Comparison of ENCODE assay signal across 11 cellular contexts in the genomic region with DNA sequence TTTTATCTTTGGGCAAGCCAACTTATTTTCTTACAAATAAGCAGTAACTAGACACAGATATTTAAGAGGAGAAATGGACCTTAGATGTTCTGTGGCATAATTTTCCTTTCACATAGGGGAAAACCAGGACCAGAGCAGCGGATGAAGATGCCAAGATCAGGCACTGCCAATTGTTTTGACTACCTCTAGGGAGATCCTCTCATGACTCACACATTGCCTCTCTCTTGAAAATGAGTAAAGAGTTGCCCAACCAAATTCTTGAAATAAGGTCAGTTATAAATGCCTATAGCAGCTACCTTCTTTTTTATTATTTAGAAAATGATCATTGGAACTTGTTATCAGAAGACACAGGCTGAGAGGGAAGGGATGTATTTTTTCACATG.
DNase-seq lines count a peak whose midpoint lies in the region; ATAC-seq and TF ChIP-seq lines count a peak whose summit lies in the region.
"Had no signal": no experiment of that assay in that cellular context is flagged by ENCODE, and none has a peak within 500 bp of the region (broad histone marks: within the 10 kb centered on the region; RNA-seq: fewer than 3 reads in every experiment).

No MANE protein-coding gene starts in this region.

- H3K4me1 ChIP-seq in hepatocyte (ENCODE audit: insufficient read depth) = no peaks in the 10 kb centered on the region
- peaks cover 4% of the 10 kb centered on the region for H3K4me1 ChIP-seq in CD8-positive, alpha-beta T cell (ENCODE audit: insufficient read depth, low read length)
- H3K4me1 ChIP-seq: SJSA1 had no signal

- no peak overlapping the region for H3K4me2 ChIP-seq in hepatocyte

- no peaks in the 10 kb centered on the region for H4K20me1 ChIP-seq in hepatocyte (ENCODE audit: insufficient read depth, poor library complexity, severe bottlenecking)

- no peaks in the 10 kb centered on the region for H3K36me3 Mint-ChIP-seq in MCF 10A (ENCODE audit: insufficient read depth, unreplicated experiment)
- H3K36me3 Mint-ChIP-seq in memory B cell = peaks cover 16% of the 10 kb centered on the region
- H3K36me3 Mint-ChIP-seq in CD8-positive, alpha-beta T cell = no peaks in the 10 kb centered on the region

- ATAC-seq in HG03442 (IDR thresholded peaks at IDR 0.05; ENCODE audit: unreplicated experiment) (peak; percentile 46), memory B cell (ENCODE audit: low read depth) (no peak), HG02798 (IDR thresholded peaks at IDR 0.05; ENCODE audit: poor library complexity, unreplicated experiment) (no peak), GM19452 (IDR thresholded peaks at IDR 0.05; ENCODE audit: unreplicated experiment) (no peak)
- no peak for ATAC-seq in CD8-positive, alpha-beta T cell

- no peaks in the 10 kb centered on the region for H3K27me3 Mint-ChIP-seq in MCF 10A (ENCODE audit: insufficient read depth, unreplicated experiment)
- H3K27me3 Mint-ChIP-seq in memory B cell = no peaks in the 10 kb centered on the region
- no peaks in the 10 kb centered on the region for H3K27me3 Mint-ChIP-seq in CD8-positive, alpha-beta T cell (ENCODE audit: low read depth)

- no peaks in the 10 kb centered on the region for H3K9me3 ChIP-seq in hepatocyte (ENCODE audit: low read depth)
- H3K9me3 ChIP-seq in CD8-positive, alpha-beta T cell (ENCODE audit: low read length) = no peaks in the 10 kb centered on the region
- H3K9me3 ChIP-seq: SJSA1 had no signal

- no peaks in the 10 kb centered on the region for H3K36me3 ChIP-seq in hepatocyte (replicated peaks; ENCODE audit: insufficient read depth, low read depth)
- no peaks in the 10 kb centered on the region for H3K36me3 ChIP-seq in CD8-positive, alpha-beta T cell (ENCODE audit: insufficient read depth, low read length)
- H3K36me3 ChIP-seq: SJSA1 had no signal

- TF ChIP-seq CTCF in MCF 10A (IDR thresholded peaks at IDR 0.05; ENCODE audit: unreplicated experiment) (no peak), hepatocyte (IDR thresholded peaks at IDR 0.05; ENCODE audit: poor library complexity) (no peak)
- TF ChIP-seq CTCF in CD8-positive, alpha-beta T cell (IDR thresholded peaks at IDR 0.05) = no peak

- no TSS peak for BruUV-seq in MCF 10A (replicated peaks; lab: Mats Ljungman, UMichigan)

- H3K4me3 Mint-ChIP-seq in MCF 10A (ENCODE audit: unreplicated experiment) (peak overlapping the region; percentile 0), memory B cell (no peak overlapping the region)
- H3K4me3 Mint-ChIP-seq in CD8-positive, alpha-beta T cell = no peak overlapping the region

- H3K27me3 ChIP-seq in hepatocyte = no peaks in the 10 kb centered on the region
- no peaks in the 10 kb centered on the region for H3K27me3 ChIP-seq in CD8-positive, alpha-beta T cell (ENCODE audit: insufficient read depth, low read length)
- H3K27me3 ChIP-seq: SJSA1 had no signal

- H3K27ac ChIP-seq in hepatocyte = no peak overlapping the region
- no peak overlapping the region for H3K27ac ChIP-seq in CD8-positive, alpha-beta T cell (ENCODE audit: low read depth, low read length)
- H3K27ac ChIP-seq: SJSA1 had no signal

- POLR2A ChIA-PET in MCF 10A (lab: Yijun Ruan, JAX) = interaction anchor here (0.6 to 2.7 kb wide), 9 partner anchors 14 to 301 kb away, joined by 3 to 11 read pairs (median 4); a partner anchor contains a TSS
- POLR2A ChIA-PET in CD8-positive, alpha-beta T cell (lab: Charles Lee) = interaction anchor here (1.1 kb wide), 1 partner anchor 16 kb away, joined by 4 read pairs; no protein-coding TSS in a partner anchor

- 97% methylated on average over 1 of the region's 1 CpG for WGBS in hepatocyte (ENCODE audit: low lambda C conversion rate, missing lambda C conversion rate)

- H3K4me1 Mint-ChIP-seq in MCF 10A (ENCODE audit: insufficient read depth, unreplicated experiment) (peaks cover 28% of the 10 kb centered on the region), memory B cell (peaks cover 62% of the 10 kb centered on the region)
- H3K4me1 Mint-ChIP-seq in CD8-positive, alpha-beta T cell (ENCODE audit: low read depth) = peaks cover 10% of the 10 kb centered on the region

- DNase-seq in AG20443 (ENCODE audit: low spot score) = peak; percentile 72
- DNase-seq in MCF 10A (ENCODE audit: unreplicated experiment) = peak; percentile 92
- no peak for DNase-seq in memory B cell (ENCODE audit: low spot score in 2 of 2)
- DNase-seq in hepatocyte (ENCODE audit: low spot score) = no peak
- DNase-seq in CD8-positive, alpha-beta T cell = no peak
- DNase-seq: NCI-H1105 had no signal

- H3K79me2 ChIP-seq in hepatocyte = no peaks in the 10 kb centered on the region

- CTCF ChIA-PET in MCF 10A (lab: Yijun Ruan, JAX) = interaction anchor here (0.6 to 1.0 kb wide), 2 partner anchors 153 to 165 kb away, joined by 3 read pairs; no protein-coding TSS in a partner anchor
- CTCF ChIA-PET in CD8-positive, alpha-beta T cell (lab: Charles Lee) = no interaction called here

- peak overlapping the region; percentile 44 for H3K27ac Mint-ChIP-seq in MCF 10A (ENCODE audit: low read depth, unreplicated experiment)
- H3K27ac Mint-ChIP-seq in memory B cell = peak overlapping the region; percentile 96
- H3K27ac Mint-ChIP-seq in CD8-positive, alpha-beta T cell = no peak overlapping the region

- H3K9me3 Mint-ChIP-seq in MCF 10A (ENCODE audit: unreplicated experiment) (no peaks in the 10 kb centered on the region), memory B cell (peaks cover 7% of the 10 kb centered on the region)
- H3K9me3 Mint-ChIP-seq in CD8-positive, alpha-beta T cell = no peaks in the 10 kb centered on the region

- H3K9me2 ChIP-seq in hepatocyte (replicated peaks; ENCODE audit: insufficient read depth) = no peaks in the 10 kb centered on the region

- H3K4me3 ChIP-seq in hepatocyte = no peak overlapping the region
- no peak overlapping the region for H3K4me3 ChIP-seq in CD8-positive, alpha-beta T cell (ENCODE audit: low read depth, low read length)
- H3K4me3 ChIP-seq: coronary artery, SJSA1 had no signal

- H2AFZ ChIP-seq in hepatocyte = no peak overlapping the region

- intact Hi-C loops in MCF 10A (cut with micrococcal nuclease) = loop anchor here (10.0 kb wide), 1 partner anchor 115 kb away; no protein-coding TSS in a partner anchor
- intact Hi-C loops in CD8-positive, alpha-beta T cell (cut with DNase I, micrococcal nuclease) = no loop called here

Comparison
In these comparisons a context has a peak if more than half of its experiments do, and no peak if none do; other contexts are left out.
1. DNase-seq: peak in AG20443 (single experiment) and MCF 10A (single experiment); none in memory B cell (0 of 2), hepatocyte (single experiment) and CD8-positive, alpha-beta T cell (0 of 7).